ENCODE assay signal across 3 cellular contexts in genomic region chr9:2777454-2777853, GRCh38.
"Had no signal": no experiment of that assay in that cellular context is flagged by ENCODE, and none has a peak within 500 bp of the region (broad histone marks: within the 10 kb centered on the region; RNA-seq: fewer than 3 reads in every experiment).

No MANE protein-coding gene starts in this region.

- DNase-seq: GDM1, GF-D8 had no signal

- ATAC-seq: GM12878 had no signal

- H3K4me3 ChIP-seq: GM12878 had no signal
